In genomic region chr17:76739568-76740115, GRCh38 we compare ENCODE assay signal across 7 cellular contexts. TPM values are rescaled to one million over a fixed set of nuclear protein-coding genes. Genes with fewer than 3 reads are reported as not detected.
A peak's percentile ranks its signal among the peaks of the same experiment; 100 is the strongest.
DNase-seq lines count a peak whose midpoint lies in the region; ATAC-seq and TF ChIP-seq lines count a peak whose summit lies in the region.
"Not testable (repeated sequence)": the region's sequence is repeated elsewhere in the genome, so short reads cannot be mapped to it uniquely, and the experiment has no call there.

No MANE protein-coding gene starts in this region.

- BruUV-seq in PC-3 (replicated peaks; lab: Mats Ljungman, UMichigan): not testable (repeated sequence)

- peaks cover 51% of the 10 kb centered on the region for H3K36me3 ChIP-seq in DOHH2 (ENCODE audit: control insufficient read depth, low read length)
- peaks cover 29% of the 10 kb centered on the region for H3K36me3 ChIP-seq in PC-3 (ENCODE audit: low read depth, low read length)
- peaks cover 8 to 52% (median 33%) of the 10 kb centered on the region in 4 donors for H3K36me3 ChIP-seq in esophagus muscularis mucosa
- peaks cover 48% of the 10 kb centered on the region for H3K36me3 ChIP-seq in left ventricle myocardium inferior
- H3K36me3 ChIP-seq in skeletal muscle satellite cell (ENCODE audit: insufficient read depth, low read length): peaks cover 40% of the 10 kb centered on the region

- H3K9me3 ChIP-seq in DOHH2 (ENCODE audit: control insufficient read depth, insufficient read depth, low read length); PC-3 (ENCODE audit: low read length); esophagus muscularis mucosa; left ventricle myocardium inferior (replicated peaks); skeletal muscle satellite cell (replicated peaks; ENCODE audit: low read length): not testable (repeated sequence)

- H3K27ac ChIP-seq in DOHH2 (ENCODE audit: low read depth, low read length); PC-3 (ENCODE audit: low read length): not testable (repeated sequence)
- peak overlapping the region; percentile 69 to 100 (median 99) for H3K27ac ChIP-seq in esophagus muscularis mucosa (replicated peaks in 1 of 4)
- H3K27ac ChIP-seq in left ventricle myocardium inferior (replicated peaks): peak overlapping the region; percentile 100

- WGBS in esophagus muscularis mucosa: 90% methylated on average over 17 of the region's 17 CpGs

- H3K36me3 Mint-ChIP-seq in activated naive CD8-positive, alpha-beta T cell: peaks cover 17% of the 10 kb centered on the region
- peaks cover 48% of the 10 kb centered on the region for H3K36me3 Mint-ChIP-seq in nephron progenitor cell (ENCODE audit: low read depth)

- H3K4me1 ChIP-seq in DOHH2 (ENCODE audit: control insufficient read depth, low read length): peaks cover 16% of the 10 kb centered on the region
- H3K4me1 ChIP-seq in PC-3 (ENCODE audit: insufficient read depth, low read length): peaks cover 20% of the 10 kb centered on the region
- peaks cover 23 to 49% (median 47%) of the 10 kb centered on the region in 4 donors for H3K4me1 ChIP-seq in esophagus muscularis mucosa
- peaks cover 87% of the 10 kb centered on the region for H3K4me1 ChIP-seq in left ventricle myocardium inferior
- H3K4me1 ChIP-seq in skeletal muscle satellite cell (ENCODE audit: control insufficient read depth, insufficient read depth, low read length): peaks cover 22% of the 10 kb centered on the region

- peak overlapping the region; percentile 67 for H3K4me2 ChIP-seq in DOHH2 (ENCODE audit: low read length)
- H3K4me2 ChIP-seq in PC-3 (ENCODE audit: low read length): peak overlapping the region; percentile 91
- peak overlapping the region; percentile 94 for H3K4me2 ChIP-seq in skeletal muscle satellite cell (ENCODE audit: low read length)

- H3K27me3 Mint-ChIP-seq in activated naive CD8-positive, alpha-beta T cell; nephron progenitor cell (ENCODE audit: low read depth, poor library complexity): not testable (repeated sequence)

- peak overlapping the region; percentile 98; the same call in 1 of the 2 replicates for H3K9ac ChIP-seq in PC-3 (ENCODE audit: low read length)
- H3K9ac ChIP-seq in skeletal muscle satellite cell (ENCODE audit: low read depth, low read length): peak overlapping the region; percentile 95

- peaks cover 30% of the 10 kb centered on the region for H3K4me1 Mint-ChIP-seq in activated naive CD8-positive, alpha-beta T cell (ENCODE audit: low read depth)
- H3K4me1 Mint-ChIP-seq in nephron progenitor cell: peaks cover 49% of the 10 kb centered on the region

- DNase-seq in PC-3; esophagus muscularis mucosa (ENCODE audit: extremely low spot score); left ventricle myocardium inferior; nephron progenitor cell: not testable (repeated sequence)

- not testable (repeated sequence) for ATAC-seq in PC-3

- CTCF ChIA-PET in PC-3 (lab: Charles Lee): not testable (repeated sequence)

- H3K4me3 ChIP-seq in DOHH2 (ENCODE audit: low read length) (peak overlapping the region; percentile 84; the same call in 1 of the 2 replicates), PC-3 (ENCODE audit: low read length) (peak overlapping the region; percentile 89), esophagus muscularis mucosa (peak overlapping the region in 1 of 4 donors; percentile 5), left ventricle myocardium inferior (peak overlapping the region; percentile 96)
- not testable (repeated sequence) for H3K4me3 ChIP-seq in skeletal muscle satellite cell (ENCODE audit: low read length)

- not testable (repeated sequence) for TF ChIP-seq EP300 in esophagus muscularis mucosa (IDR thresholded peaks at IDR 0.05)

- not testable (repeated sequence) for H3K9me3 Mint-ChIP-seq in activated naive CD8-positive, alpha-beta T cell (ENCODE audit: low read depth); nephron progenitor cell

- peaks cover 20% of the 10 kb centered on the region for H3F3A ChIP-seq in DOHH2 (ENCODE audit: control insufficient read depth, insufficient read depth)
- H3F3A ChIP-seq in PC-3 (ENCODE audit: low read length, unreplicated experiment): not testable (repeated sequence)

- peaks cover 44% of the 10 kb centered on the region for H3K79me2 ChIP-seq in DOHH2 (ENCODE audit: control insufficient read depth, low read length)
- peaks cover 56% of the 10 kb centered on the region for H3K79me2 ChIP-seq in PC-3 (ENCODE audit: low read length)

- intact Hi-C loops in PC-3 (cut with micrococcal nuclease): loop anchor here (10.0 kb wide), 1 partner anchor 545 kb away; no protein-coding TSS in a partner anchor
- intact Hi-C loops in esophagus muscularis mucosa (cut with DNase I); left ventricle myocardium inferior (cut with micrococcal nuclease): not testable (repeated sequence)

- TF ChIP-seq POLR2A in esophagus muscularis mucosa (IDR thresholded peaks at IDR 0.05; ENCODE audit: low read depth): not testable (repeated sequence)

- H3K27me3 ChIP-seq in DOHH2 (ENCODE audit: control insufficient read depth, low read length); PC-3 (ENCODE audit: low read length); esophagus muscularis mucosa; left ventricle myocardium inferior (ENCODE audit: low read depth); skeletal muscle satellite cell (ENCODE audit: control insufficient read depth, insufficient read depth, low read length): not testable (repeated sequence)

- not testable (repeated sequence) for H3K9me2 ChIP-seq in DOHH2 (replicated peaks; ENCODE audit: control insufficient read depth, low read length); PC-3 (replicated peaks; ENCODE audit: low read length)

- POLR2A ChIA-PET in PC-3 (lab: Charles Lee; ENCODE audit: unreplicated experiment): not testable (repeated sequence)

- H4K20me1 ChIP-seq in DOHH2 (ENCODE audit: control insufficient read depth, insufficient read depth, low read depth, low read length) (peaks cover 14% of the 10 kb centered on the region), PC-3 (ENCODE audit: low read length) (peaks cover 22% of the 10 kb centered on the region)

- not testable (repeated sequence) for H2AFZ ChIP-seq in PC-3 (ENCODE audit: low read length)

- H3K27ac Mint-ChIP-seq in activated naive CD8-positive, alpha-beta T cell; nephron progenitor cell: not testable (repeated sequence)

- TF ChIP-seq CTCF in DOHH2 (IDR thresholded peaks at IDR 0.05; ENCODE audit: low read depth, low read length, poor library complexity, severe bottlenecking); PC-3 (conservative IDR thresholded peaks at IDR 0.05; ENCODE audit: low read depth, low read length); esophagus muscularis mucosa (IDR thresholded peaks at IDR 0.05); left ventricle myocardium inferior (IDR thresholded peaks at IDR 0.05; ENCODE audit: borderline replicate concordance); nephron progenitor cell (IDR thresholded peaks at IDR 0.05): not testable (repeated sequence)

- peak overlapping the region; percentile 23 for H3K4me3 Mint-ChIP-seq in activated naive CD8-positive, alpha-beta T cell
- H3K4me3 Mint-ChIP-seq in nephron progenitor cell: peak overlapping the region; percentile 56

RNA-seq across cellular contexts. Expression of gene MFSD11, which starts 1.7 kb away (rescaled TPM):
- total RNA-seq in PC-3 (2014; rRNA removed) (16.6 and 17.3 TPM in 2 replicates), esophagus muscularis mucosa (10 to 100 TPM; 17.1 to 22.4 (median 18.8) TPM), left ventricle myocardium inferior (21.4 TPM)
- 24.6 and 27.7 TPM in 2 replicates for total RNA-seq in skeletal muscle satellite cell (2012; rRNA removed)

RNA-seq across cellular contexts. Expression of gene SRSF2, which starts 2.5 kb away (rescaled TPM):
- 562 and 859 TPM in 2 replicates for total RNA-seq in PC-3 (2014; rRNA removed)
- total RNA-seq in esophagus muscularis mucosa: 100 to 1,000 TPM; 133 to 173 (median 157) TPM
- total RNA-seq in left ventricle myocardium inferior: 78.5 TPM
- 193 and 226 TPM in 2 replicates for total RNA-seq in skeletal muscle satellite cell (2012; rRNA removed)

RNA-seq across cellular contexts. Expression of gene METTL23, which starts 13.0 kb away (rescaled TPM):
- total RNA-seq in PC-3 (2014; rRNA removed) (48.1 and 58.7 TPM in 2 replicates), esophagus muscularis mucosa (10 to 100 TPM; 18.3 to 29.7 (median 23.0) TPM), left ventricle myocardium inferior (21.0 TPM)
- 25.1 and 32.2 TPM in 2 replicates for total RNA-seq in skeletal muscle satellite cell (2012; rRNA removed)

RNA-seq across cellular contexts. Expression of gene JMJD6, which starts 13.2 kb away (rescaled TPM):
- total RNA-seq in PC-3 (2014; rRNA removed) (39.0 and 49.8 TPM in 2 replicates), esophagus muscularis mucosa (10 to 100 TPM; 29.5 to 54.5 (median 49.5) TPM), left ventricle myocardium inferior (65.2 TPM)
- total RNA-seq in skeletal muscle satellite cell (2012; rRNA removed): 21.0 and 22.7 TPM in 2 replicates

RNA-seq across cellular contexts. Expression of gene MXRA7, which starts 28.9 kb away (rescaled TPM):
- 98.3 and 148 TPM in 2 replicates for total RNA-seq in PC-3 (2014; rRNA removed)
- total RNA-seq in esophagus muscularis mucosa: 100 to 1,000 TPM; 405 to 422 (median 411) TPM
- 411 TPM for total RNA-seq in left ventricle myocardium inferior
- 186 and 268 TPM in 2 replicates for total RNA-seq in skeletal muscle satellite cell (2012; rRNA removed)
